In genomic region chrX:16137416-16138107, GRCh38 we compare ENCODE assay signal across 15 cellular contexts. TPM values are rescaled to one million over a fixed set of nuclear protein-coding genes. Genes with fewer than 3 reads are reported as not detected.
DNase-seq lines count a peak whose midpoint lies in the region; ATAC-seq and TF ChIP-seq lines count a peak whose summit lies in the region.
"Had no signal": no experiment of that assay in that cellular context is flagged by ENCODE, and none has a peak within 500 bp of the region (broad histone marks: within the 10 kb centered on the region; RNA-seq: fewer than 3 reads in every experiment).

No MANE protein-coding gene starts in this region.

- H3K9me3 ChIP-seq in A673 (ENCODE audit: low read depth, low read length, poor library complexity, severe bottlenecking) = no peaks in the 10 kb centered on the region
- no peaks in the 10 kb centered on the region for H3K9me3 ChIP-seq in effector memory CD4-positive, alpha-beta T cell (ENCODE audit: control insufficient read depth, low read length)
- H3K9me3 ChIP-seq: breast epithelium had no signal

- no peaks in the 10 kb centered on the region for H3K36me3 ChIP-seq in A673 (ENCODE audit: insufficient read depth, low read length, poor library complexity, severe bottlenecking)
- H3K36me3 ChIP-seq in effector memory CD4-positive, alpha-beta T cell (ENCODE audit: control insufficient read depth, insufficient read depth, low read length) = no peaks in the 10 kb centered on the region
- H3K36me3 ChIP-seq: breast epithelium had no signal

- H3K4me3 ChIP-seq in A673 (ENCODE audit: low read depth, low read length, poor library complexity, severe bottlenecking) = no peak overlapping the region
- no peak overlapping the region for H3K4me3 ChIP-seq in effector memory CD4-positive, alpha-beta T cell (ENCODE audit: insufficient read depth, low read depth, low read length, poor library complexity, severe bottlenecking)
- H3K4me3 ChIP-seq: breast epithelium had no signal

- no peak for TF ChIP-seq CTCF in A673 (conservative IDR thresholded peaks at IDR 0.05; ENCODE audit: low read depth, low read length)

- intact Hi-C loops in A673 (cut with micrococcal nuclease; ENCODE audit: unreplicated experiment) = no loop called here

- H3K4me1 ChIP-seq in A673 (ENCODE audit: insufficient read depth, low read length, poor library complexity, severe bottlenecking) = no peaks in the 10 kb centered on the region
- no peaks in the 10 kb centered on the region for H3K4me1 ChIP-seq in effector memory CD4-positive, alpha-beta T cell (ENCODE audit: control insufficient read depth, insufficient read depth, low read length, poor library complexity, severe bottlenecking)
- H3K4me1 ChIP-seq: breast epithelium had no signal

- no TSS peak for BruUV-seq in A673 (replicated peaks; lab: Mats Ljungman, UMichigan)

- CTCF ChIA-PET in A673 (lab: Charles Lee) = no interaction called here

- DNase-seq in CD1c-positive myeloid dendritic cell (ENCODE audit: extremely low spot score) (peak; percentile 45), A673 (ENCODE audit: low spot score) (no peak), D341Med (ENCODE audit: low spot score) (no peak), NCI-H1694 treated with DMSO at 0.1 percent for 48 hours (lab: John Stamatoyannopoulos, UW) (no peak)
- DNase-seq in effector memory CD4-positive, alpha-beta T cell = no peak
- DNase-seq: activated T-cell treated with anti-CD3 and anti-CD28 coated beads, Interleukin-2, amount 50 U/mL, for 4 hours; NCI-H526 treated with DMSO at 0.1 percent for 48 hours; small intestine; T-helper 2 cell had no signal

- POLR2A ChIA-PET in A673 (lab: Charles Lee; ENCODE audit: low non-redundant PET) = interaction anchor here (0.6 kb wide), 1 partner anchor 497 kb away, joined by 5 read pairs; no protein-coding TSS in a partner anchor

- peak; percentile 84 for ATAC-seq in GM19351 (IDR thresholded peaks at IDR 0.05; ENCODE audit: unreplicated experiment)
- ATAC-seq in HG02763 (IDR thresholded peaks at IDR 0.05; ENCODE audit: unreplicated experiment) = peak; percentile 68
- ATAC-seq in HG03571 (IDR thresholded peaks at IDR 0.05; ENCODE audit: unreplicated experiment) = peak; percentile 79
- ATAC-seq: activated T-cell treated with anti-CD3 and anti-CD28 coated beads, Interleukin-2, amount 50 U/mL, for 4 hours had no signal

- peaks cover 37% of the 10 kb centered on the region for H3K27me3 ChIP-seq in A673 (replicated peaks; ENCODE audit: insufficient read depth, low read depth, low read length, poor library complexity)
- no peaks in the 10 kb centered on the region for H3K27me3 ChIP-seq in effector memory CD4-positive, alpha-beta T cell (replicated peaks; ENCODE audit: control insufficient read depth, insufficient read depth, low read length, poor library complexity, severe bottlenecking)

- H3K27ac ChIP-seq in A673 (ENCODE audit: low read depth, low read length, poor library complexity, severe bottlenecking) = no peak overlapping the region
- no peak overlapping the region for H3K27ac ChIP-seq in effector memory CD4-positive, alpha-beta T cell (ENCODE audit: insufficient read depth, low read length, poor library complexity, severe bottlenecking)
- H3K27ac ChIP-seq: breast epithelium had no signal

RNA-seq across cellular contexts. Expression of gene GRPR, which starts 14.2 kb away (rescaled TPM):
- 0.52 and 1.2 TPM in 2 replicates for total RNA-seq in A673 (2021)
- total RNA-seq: G401 had no signal

RNA-seq across cellular contexts. Expression of gene MAGEB17, which starts 29.7 kb away (rescaled TPM):
- 0.28 TPM in 1 of 2 replicates, not detected in the other for total RNA-seq in A673 (2021)
- total RNA-seq: activated T-cell treated with anti-CD3 and anti-CD28 coated beads, Interleukin-2, amount 50 U/mL, for 4 hours; epithelial cell of proximal tubule; G401 had no signal
